In genomic region chr4:149995134-149995756, GRCh38 we compare ENCODE assay signal across 24 cellular contexts.
DNase-seq lines count a peak whose midpoint lies in the region; ATAC-seq, FAIRE-seq and TF ChIP-seq lines count a peak whose summit lies in the region.
"Had no signal": no experiment of that assay in that cellular context is flagged by ENCODE, and none has a peak within 500 bp of the region (broad histone marks: within the 10 kb centered on the region; RNA-seq: fewer than 3 reads in every experiment).

No MANE protein-coding gene starts in this region.

- DNase-seq in DMS53 (lab: John Stamatoyannopoulos, UW) (peak; percentile 3), DMS53 treated with DMSO at 0.1 percent for 48 hours (lab: John Stamatoyannopoulos, UW; ENCODE audit: unreplicated experiment) (no peak), HTR-8/SVneo (ENCODE audit: insufficient read length, low spot score) (no peak), astrocyte (ENCODE audit: low read depth) (no peak), osteoblast (ENCODE audit: insufficient read length, low spot score, missing footprints) (no peak), OCI-M1 (lab: John Stamatoyannopoulos, UW) (no peak)
- DNase-seq: CD8-positive, alpha-beta memory T cell; DMS 273 treated with DMSO at 0.1 percent for 48 hours; DND-41; KBM-7; MM.1S; NCI-H1048; NCI-H1417; NCI-H1694; NCI-H2081; NCI-H2227 treated with DMSO at 0.1 percent for 48 hours; NCI-H526 treated with DMSO at 0.1 percent for 48 hours had no signal

- H3K9ac ChIP-seq in astrocyte (ENCODE audit: low read length) = no peak overlapping the region

- ATAC-seq in HG03135 (IDR thresholded peaks at IDR 0.05; ENCODE audit: unreplicated experiment) = no peak
- ATAC-seq: SK-N-SH treated with all-trans-retinoic acid at 6 μM for 48 hours had no signal

- H4K20me1 ChIP-seq in astrocyte (ENCODE audit: insufficient read depth, low read length) = no peaks in the 10 kb centered on the region
- no peaks in the 10 kb centered on the region for H4K20me1 ChIP-seq in osteoblast (ENCODE audit: insufficient read depth, low read length)

- H3K4me2 ChIP-seq in astrocyte (ENCODE audit: low read length) (no peak overlapping the region), osteoblast (ENCODE audit: insufficient read depth, low read length) (no peak overlapping the region)

- H3K36me3 ChIP-seq in astrocyte (ENCODE audit: insufficient read depth, low read length) (no peaks in the 10 kb centered on the region), osteoblast (ENCODE audit: insufficient read depth, low read length) (no peaks in the 10 kb centered on the region)

- H3K9me3 Mint-ChIP-seq in astrocyte (ENCODE audit: unreplicated experiment) = no peaks in the 10 kb centered on the region
- H3K9me3 Mint-ChIP-seq: CD14-positive monocyte; CD8-positive, alpha-beta memory T cell had no signal

- H3K79me2 ChIP-seq in astrocyte (ENCODE audit: insufficient read depth, low read length) (no peaks in the 10 kb centered on the region), osteoblast (ENCODE audit: insufficient read depth, low read length) (no peaks in the 10 kb centered on the region)

- no peak overlapping the region for H3K4me3 ChIP-seq in astrocyte (ENCODE audit: insufficient read depth, low read depth, low read length)
- H3K4me3 ChIP-seq in osteoblast (ENCODE audit: insufficient read depth, low read length) = no peak overlapping the region

- H3K27me3 ChIP-seq in astrocyte (ENCODE audit: insufficient read depth, low read length) (no peaks in the 10 kb centered on the region), osteoblast (ENCODE audit: insufficient read depth, low read length) (no peaks in the 10 kb centered on the region)

- H3K4me1 ChIP-seq in astrocyte (ENCODE audit: insufficient read depth, low read length) (peaks cover 10% of the 10 kb centered on the region), osteoblast (ENCODE audit: insufficient read depth, low read length) (peaks cover 9% of the 10 kb centered on the region)

- no peaks in the 10 kb centered on the region for H3K9me3 ChIP-seq in astrocyte (ENCODE audit: insufficient read depth, low read depth, low read length)
- H3K9me3 ChIP-seq in osteoblast (ENCODE audit: low read depth, low read length) = no peaks in the 10 kb centered on the region

- H3K4me1 Mint-ChIP-seq in astrocyte (ENCODE audit: low read depth, unreplicated experiment) = peaks cover 18% of the 10 kb centered on the region
- H3K4me1 Mint-ChIP-seq: B cell; CD14-positive monocyte; CD8-positive, alpha-beta memory T cell had no signal

- H3K27ac ChIP-seq in astrocyte (ENCODE audit: low read depth, low read length) (no peak overlapping the region), osteoblast (ENCODE audit: low read depth, low read length) (no peak overlapping the region)
- H3K27ac ChIP-seq: 22Rv1 had no signal

- no peaks in the 10 kb centered on the region for H3K27me3 Mint-ChIP-seq in astrocyte (ENCODE audit: low read depth, unreplicated experiment)

- no peaks in the 10 kb centered on the region for H3K36me3 Mint-ChIP-seq in astrocyte (ENCODE audit: low read depth, unreplicated experiment)
- H3K36me3 Mint-ChIP-seq: CD14-positive monocyte; CD8-positive, alpha-beta memory T cell had no signal

- no peak for TF ChIP-seq CTCF in astrocyte (IDR thresholded peaks at IDR 0.05; ENCODE audit: insufficient read depth, low read depth, low read length)
- TF ChIP-seq CTCF in osteoblast (IDR thresholded peaks at IDR 0.05; ENCODE audit: extremely low read depth, low read depth, low read length) = no peak

- FAIRE-seq in HTR-8/SVneo (lab: Jason Lieb, UNC) = peak; percentile 49
- no peak for FAIRE-seq in astrocyte (lab: Jason Lieb, UNC)
- FAIRE-seq: GM12892, H54 had no signal

- no peak overlapping the region for H3K27ac Mint-ChIP-seq in astrocyte (ENCODE audit: unreplicated experiment)
- H3K27ac Mint-ChIP-seq: B cell; CD14-positive monocyte; CD8-positive, alpha-beta memory T cell had no signal

- H2AFZ ChIP-seq in astrocyte (ENCODE audit: low read depth, low read length) (peak overlapping the region; percentile 18), osteoblast (ENCODE audit: low read length) (peak overlapping the region; percentile 27)

- H3K4me3 Mint-ChIP-seq in astrocyte (ENCODE audit: unreplicated experiment) = no peak overlapping the region
- H3K4me3 Mint-ChIP-seq: B cell; CD14-positive monocyte; CD8-positive, alpha-beta memory T cell had no signal
